In genomic region chr15:31487811-31488436, GRCh38 we compare ENCODE assay signal across 8 cellular contexts.
A peak's percentile ranks its signal among the peaks of the same experiment; 100 is the strongest.
DNase-seq lines count a peak whose midpoint lies in the region; ATAC-seq and TF ChIP-seq lines count a peak whose summit lies in the region.

No MANE protein-coding gene starts in this region.

- TF ChIP-seq EP300 in transverse colon (IDR thresholded peaks at IDR 0.05; ENCODE audit: low read depth), result no peak

- TF ChIP-seq POLR2A in esophagus squamous epithelium (IDR thresholded peaks at IDR 0.05) (no peak), transverse colon (IDR thresholded peaks at IDR 0.05) (no peak)

- H3K4me3 ChIP-seq in AG10803 (ENCODE audit: low read length) (no peak overlapping the region), MM.1S (ENCODE audit: low read length) (no peak overlapping the region), esophagus squamous epithelium (no peak overlapping the region), transverse colon (no peak overlapping the region)

- peaks cover 6% of the 10 kb centered on the region; the same call in 1 of the 2 replicates for H3F3A ChIP-seq in MM.1S (ENCODE audit: insufficient read depth, low read length)

- H3K9ac ChIP-seq in MM.1S (ENCODE audit: low read length), result no peak overlapping the region

- in situ Hi-C loops in transverse colon (cut with MboI; ENCODE audit: low pct_ligation_motif_present in 1 of 4, low pct_unique_long_range_greater_than_20kb in 1 of 4, low sequenced_read_pairs in 3 of 4), result loop anchor here in 2 of 4 donors (5.0 to 10.0 kb wide), 2 partner anchors 153 to 276 kb away; no protein-coding TSS in a partner anchor

- no peaks in the 10 kb centered on the region for H3K36me3 ChIP-seq in MM.1S (replicated peaks; ENCODE audit: insufficient read depth, low read length)
- no peaks in the 10 kb centered on the region for H3K36me3 ChIP-seq in esophagus squamous epithelium
- H3K36me3 ChIP-seq in transverse colon, result no peaks in the 10 kb centered on the region

- intact Hi-C loops in esophagus squamous epithelium (cut with DNase I), result loop anchor here (5.0 to 10.0 kb wide), 5 partner anchors 53 to 286 kb away; no protein-coding TSS in a partner anchor
- intact Hi-C loops in transverse colon (cut with DNase I; ENCODE audit: low total_unique reads), result loop anchor here (5.0 kb wide), 1 partner anchor 271 kb away; no protein-coding TSS in a partner anchor

- H3K27me3 ChIP-seq in MM.1S (replicated peaks; ENCODE audit: insufficient read depth, low read length) (no peaks in the 10 kb centered on the region), esophagus squamous epithelium (peaks cover 0 to 14% (median 0%) of the 10 kb centered on the region in 4 donors), transverse colon (peaks cover 10% of the 10 kb centered on the region)

- no peaks in the 10 kb centered on the region for H3K79me2 ChIP-seq in MM.1S (ENCODE audit: low read length)

- DNase-seq in AG10803 (ENCODE audit: low read depth) (peak; percentile 66), MM.1S (peak; percentile 56), esophagus squamous epithelium (lab: John Stamatoyannopoulos, UW) (no peak), transverse colon (no peak)

- WGBS in esophagus squamous epithelium, 2 donors, result 17 to 50% methylated on average over 1 to 2 of the region's 6 CpGs
- WGBS in transverse colon (ENCODE audit: low coverage in 1 of 2), 2 donors, result 20 to 67% methylated on average over 2 to 6 of the region's 6 CpGs

- H3K27ac ChIP-seq in MM.1S (ENCODE audit: low read length) (no peak overlapping the region), esophagus squamous epithelium (peak overlapping the region; percentile 55 to 80 (median 63)), transverse colon (peak overlapping the region; percentile 40 to 67 (median 64))

- no peak for TF ChIP-seq CTCF in AG10803 (conservative IDR thresholded peaks at IDR 0.05; ENCODE audit: low read length)
- TF ChIP-seq CTCF in MM.1S (IDR thresholded peaks at IDR 0.05; ENCODE audit: low read length), result peak; percentile 33
- peak in 2 of 6 experiments; percentile 8 to 15 for TF ChIP-seq CTCF in esophagus squamous epithelium (IDR thresholded peaks at IDR 0.05)
- no peak for TF ChIP-seq CTCF in transverse colon (IDR thresholded peaks at IDR 0.05)

- H3K9me3 ChIP-seq in MM.1S (replicated peaks; ENCODE audit: insufficient read depth, low read length) (no peaks in the 10 kb centered on the region), esophagus squamous epithelium (peaks cover 0 to 10% (median 0%) of the 10 kb centered on the region in 3 donors), transverse colon (peaks cover 3 to 6% of the 10 kb centered on the region in 2 donors)

- peaks cover 25% of the 10 kb centered on the region for H3K4me1 ChIP-seq in MM.1S (ENCODE audit: low read length)
- H3K4me1 ChIP-seq in esophagus squamous epithelium, result peaks cover 24 to 58% (median 29%) of the 10 kb centered on the region in 3 donors
- peaks cover 12 to 29% (median 22%) of the 10 kb centered on the region in 4 donors for H3K4me1 ChIP-seq in transverse colon

- peak overlapping the region; percentile 72; the same call in 1 of the 2 replicates for H2AFZ ChIP-seq in MM.1S (ENCODE audit: low read length)

- H4K20me1 ChIP-seq in MM.1S (ENCODE audit: insufficient read depth, low read length), result no peaks in the 10 kb centered on the region

- peak; percentile 36 for ATAC-seq in GM18873 (IDR thresholded peaks at IDR 0.05; ENCODE audit: low FRiP score, unreplicated experiment)
- no peak for ATAC-seq in HG03571 (IDR thresholded peaks at IDR 0.05; ENCODE audit: unreplicated experiment)
- no peak for ATAC-seq in HG03565 (IDR thresholded peaks at IDR 0.05; ENCODE audit: unreplicated experiment)
- no peak for ATAC-seq in GM18519 (IDR thresholded peaks at IDR 0.05; ENCODE audit: low FRiP score, unreplicated experiment)

- H3K9me2 ChIP-seq in MM.1S (replicated peaks; ENCODE audit: insufficient read depth, low read length), result no peaks in the 10 kb centered on the region

- peak overlapping the region; percentile 23; the same call in 1 of the 2 replicates for H3K4me2 ChIP-seq in MM.1S (ENCODE audit: low read depth, low read length)

Comparison
In these comparisons a context has a peak if more than half of its experiments do, and no peak if none do; other contexts are left out.
1. DNase-seq: peak in AG10803 (single experiment) and MM.1S (single experiment); none in esophagus squamous epithelium (single experiment) and transverse colon (single experiment).